In genomic region chr10:95456486-95456885, GRCh38 we compare ENCODE assay signal across 20 cellular contexts.
DNase-seq lines count a peak whose midpoint lies in the region; TF ChIP-seq lines count a peak whose summit lies in the region.
"Had no signal": no experiment of that assay in that cellular context is flagged by ENCODE, and none has a peak within 500 bp of the region (broad histone marks: within the 10 kb centered on the region; RNA-seq: fewer than 3 reads in every experiment).

No MANE protein-coding gene starts in this region.

- H3K4me3 Mint-ChIP-seq in MCF 10A (ENCODE audit: unreplicated experiment), result no peak overlapping the region
- peak overlapping the region; percentile 33 for H3K4me3 Mint-ChIP-seq in glutamatergic neuron (ENCODE audit: unreplicated experiment)
- H3K4me3 Mint-ChIP-seq in nephron progenitor cell, result no peak overlapping the region
- H3K4me3 Mint-ChIP-seq: natural killer cell treated with Interleukin-12 subunit alpha and Interleukin-12 subunit beta and Interleukin-15 and Interleukin-18, amount 100 ng/mL, for 72 hours had no signal

- H4K8ac ChIP-seq in mesendoderm (ENCODE audit: low read depth, low read length), result no peak overlapping the region

- H4K5ac ChIP-seq in mesendoderm (ENCODE audit: low read length), result no peak overlapping the region

- intact Hi-C loops in breast epithelium (cut with DNase I; ENCODE audit: low total_unique reads), result no loop called here
- intact Hi-C loops in MCF 10A (cut with micrococcal nuclease), result no loop called here
- intact Hi-C loops in lower leg skin (cut with DNase I; ENCODE audit: low total_unique reads), result no loop called here
- intact Hi-C loops in OCI-LY7 (cut with micrococcal nuclease; ENCODE audit: unreplicated experiment), result no loop called here

- H2BK5ac ChIP-seq in mesendoderm (ENCODE audit: low read length), result no peak overlapping the region

- no peak overlapping the region for H2AK5ac ChIP-seq in mesendoderm (ENCODE audit: low read length)

- H3K4me1 ChIP-seq in breast epithelium (peaks cover 0 to 8% of the 10 kb centered on the region in 2 donors), mesendoderm (ENCODE audit: control insufficient read depth, low read depth, low read length) (peaks cover 6% of the 10 kb centered on the region), OCI-LY7 (ENCODE audit: insufficient read depth, low read length, poor library complexity, severe bottlenecking) (no peaks in the 10 kb centered on the region)
- H3K4me1 ChIP-seq: lower lobe of right lung had no signal

- H3K4me3 ChIP-seq in breast epithelium (no peak overlapping the region), mesendoderm (ENCODE audit: low read length) (no peak overlapping the region), lower leg skin (ENCODE audit: low read depth, poor library complexity, severe bottlenecking) (no peak overlapping the region), OCI-LY7 (ENCODE audit: low read depth, low read length, poor library complexity, severe bottlenecking) (no peak overlapping the region)
- H3K4me3 ChIP-seq: lower lobe of right lung had no signal

- H3K27ac Mint-ChIP-seq in MCF 10A (ENCODE audit: low read depth, unreplicated experiment), result no peak overlapping the region
- H3K27ac Mint-ChIP-seq in glutamatergic neuron (ENCODE audit: unreplicated experiment), result no peak overlapping the region
- no peak overlapping the region for H3K27ac Mint-ChIP-seq in nephron progenitor cell
- H3K27ac Mint-ChIP-seq: natural killer cell treated with Interleukin-12 subunit alpha and Interleukin-12 subunit beta and Interleukin-15 and Interleukin-18, amount 100 ng/mL, for 72 hours had no signal

- H3K79me1 ChIP-seq in mesendoderm (ENCODE audit: low read length), result no peaks in the 10 kb centered on the region

- BruUV-seq in MCF 10A (replicated peaks; lab: Mats Ljungman, UMichigan) (no TSS peak), OCI-LY7 (replicated peaks; lab: Mats Ljungman, UMichigan) (no TSS peak)

- H3K9me3 Mint-ChIP-seq in MCF 10A (ENCODE audit: unreplicated experiment) (no peaks in the 10 kb centered on the region), glutamatergic neuron (ENCODE audit: unreplicated experiment) (peaks cover 2% of the 10 kb centered on the region), nephron progenitor cell (no peaks in the 10 kb centered on the region)
- H3K9me3 Mint-ChIP-seq: natural killer cell treated with Interleukin-12 subunit alpha and Interleukin-12 subunit beta and Interleukin-15 and Interleukin-18, amount 100 ng/mL, for 72 hours had no signal

- H3K27me3 Mint-ChIP-seq in MCF 10A (ENCODE audit: insufficient read depth, unreplicated experiment), result no peaks in the 10 kb centered on the region
- peaks cover 2% of the 10 kb centered on the region for H3K27me3 Mint-ChIP-seq in glutamatergic neuron (ENCODE audit: unreplicated experiment)
- H3K27me3 Mint-ChIP-seq in nephron progenitor cell (ENCODE audit: low read depth, poor library complexity), result no peaks in the 10 kb centered on the region

- H3K4me1 Mint-ChIP-seq in MCF 10A (ENCODE audit: insufficient read depth, unreplicated experiment) (no peaks in the 10 kb centered on the region), glutamatergic neuron (ENCODE audit: low read depth, unreplicated experiment) (peaks cover 38% of the 10 kb centered on the region), nephron progenitor cell (peaks cover 44% of the 10 kb centered on the region)

- TF ChIP-seq POLR2A in breast epithelium (IDR thresholded peaks at IDR 0.05) (no peak), lower leg skin (IDR thresholded peaks at IDR 0.05) (no peak)

- TF ChIP-seq CTCF in breast epithelium (IDR thresholded peaks at IDR 0.05) (no peak), MCF 10A (IDR thresholded peaks at IDR 0.05; ENCODE audit: unreplicated experiment) (no peak), glutamatergic neuron (IDR thresholded peaks at IDR 0.05; ENCODE audit: partially characterized antibody, unreplicated experiment) (no peak), lower leg skin (IDR thresholded peaks at IDR 0.05) (no peak), nephron progenitor cell (IDR thresholded peaks at IDR 0.05) (no peak), OCI-LY7 (conservative IDR thresholded peaks at IDR 0.05; ENCODE audit: low read length) (no peak)

- H3K56ac ChIP-seq in mesendoderm (ENCODE audit: low read length), result no peak overlapping the region

- POLR2A ChIA-PET in MCF 10A (lab: Yijun Ruan, JAX) (interaction anchor here (0.7 kb wide), 1 partner anchor 81 kb away, joined by 3 read pairs; no protein-coding TSS in a partner anchor), OCI-LY7 (lab: Charles Lee) (interaction anchor here (0.6 kb wide), 1 partner anchor 1680 kb away, joined by 3 read pairs; no protein-coding TSS in a partner anchor)

- CTCF ChIA-PET in MCF 10A (lab: Yijun Ruan, JAX) (interaction anchor here (0.6 to 2.9 kb wide), 8 partner anchors 11 to 810 kb away, joined by 3 to 18 read pairs (median 4); no protein-coding TSS in a partner anchor), OCI-LY7 (lab: Charles Lee; ENCODE audit: unreplicated experiment) (no interaction called here)

- H3K79me2 ChIP-seq in mesendoderm (ENCODE audit: control insufficient read depth, insufficient read depth, low read length) (no peaks in the 10 kb centered on the region), OCI-LY7 (ENCODE audit: insufficient read depth, low read depth, low read length) (no peaks in the 10 kb centered on the region)

- WGBS in mesendoderm (ENCODE audit: extremely low coverage, insufficient coverage, low lambda C conversion rate), result no CpG with 5 or more reads among the region's 3 CpGs
- 59 to 62% methylated on average over 3 of the region's 3 CpGs for WGBS in lower leg skin, 2 donors

- H4K20me1 ChIP-seq in OCI-LY7 (ENCODE audit: insufficient read depth, low read length), result no peaks in the 10 kb centered on the region

- no peak overlapping the region for H3K9ac ChIP-seq in mesendoderm (ENCODE audit: low read length)

- no peak overlapping the region for H3K23ac ChIP-seq in mesendoderm (ENCODE audit: low read length)

- no peak overlapping the region for H2BK15ac ChIP-seq in mesendoderm (replicated peaks; ENCODE audit: low read depth)

- no peaks in the 10 kb centered on the region for H3K36me3 ChIP-seq in breast epithelium
- no peaks in the 10 kb centered on the region for H3K36me3 ChIP-seq in mesendoderm (ENCODE audit: control insufficient read depth, insufficient read depth, low read length)
- H3K36me3 ChIP-seq in OCI-LY7 (ENCODE audit: insufficient read depth, low read length), result no peaks in the 10 kb centered on the region
- H3K36me3 ChIP-seq: lower lobe of right lung had no signal

- H3K36me3 Mint-ChIP-seq in MCF 10A (ENCODE audit: insufficient read depth, unreplicated experiment) (no peaks in the 10 kb centered on the region), glutamatergic neuron (ENCODE audit: unreplicated experiment) (no peaks in the 10 kb centered on the region), nephron progenitor cell (ENCODE audit: low read depth) (no peaks in the 10 kb centered on the region)
- H3K36me3 Mint-ChIP-seq: natural killer cell treated with Interleukin-12 subunit alpha and Interleukin-12 subunit beta and Interleukin-15 and Interleukin-18, amount 100 ng/mL, for 72 hours had no signal

- no peaks in the 10 kb centered on the region for H3K27me3 ChIP-seq in breast epithelium
- H3K27me3 ChIP-seq in mesendoderm (ENCODE audit: insufficient read depth, low read length, poor library complexity), result no peaks in the 10 kb centered on the region

- H3K27ac ChIP-seq in breast epithelium, result peak overlapping the region; percentile 12 to 45
- no peak overlapping the region for H3K27ac ChIP-seq in mesendoderm (ENCODE audit: low read depth, low read length)
- H3K27ac ChIP-seq in OCI-LY7 (ENCODE audit: low read depth, low read length, poor library complexity, severe bottlenecking), result no peak overlapping the region
- H3K27ac ChIP-seq: C4-2B, lower lobe of right lung had no signal

- no peak overlapping the region for H2BK120ac ChIP-seq in mesendoderm (ENCODE audit: low read depth, low read length)

- no peaks in the 10 kb centered on the region for H3K9me2 ChIP-seq in OCI-LY7 (ENCODE audit: insufficient read depth, low read length)

- H3K4me2 ChIP-seq in mesendoderm (ENCODE audit: low read length) (no peak overlapping the region), OCI-LY7 (ENCODE audit: low read length) (no peak overlapping the region)

- H3K4ac ChIP-seq in mesendoderm (ENCODE audit: low read depth, low read length), result no peak overlapping the region

- no peak overlapping the region for H2AFZ ChIP-seq in OCI-LY7 (ENCODE audit: low read length)

- H3K9me3 ChIP-seq in breast epithelium (no peaks in the 10 kb centered on the region), OCI-LY7 (ENCODE audit: low read length) (no peaks in the 10 kb centered on the region)
- H3K9me3 ChIP-seq: lower lobe of right lung had no signal

- no peak overlapping the region for H3K18ac ChIP-seq in mesendoderm (ENCODE audit: low read length)

- no peak for DNase-seq in breast epithelium (ENCODE audit: low spot score in 2 of 2)
- DNase-seq in MCF 10A (ENCODE audit: unreplicated experiment), result no peak
- DNase-seq in glutamatergic neuron, result no peak
- DNase-seq in mesendoderm, result peak; percentile 42
- DNase-seq in lower leg skin (ENCODE audit: low spot score in 2 of 2), result no peak
- no peak for DNase-seq in nephron progenitor cell
- DNase-seq in RKO (ENCODE audit: low spot score), result no peak
- no peak for DNase-seq in OCI-LY7 (ENCODE audit: low spot score)
- DNase-seq: 8988T; activated CD4-positive, alpha-beta T cell treated with anti-CD3 and anti-CD28 coated beads, Interleukin-2, amount 50 U/mL, for 4 hours; DND-41; erythroblast; lower lobe of right lung; NCI-H1694; NCI-H446; stimulated activated CD4-positive, alpha-beta T cell treated with anti-CD3 and anti-CD28 coated beads, Interleukin-4, amount 100 ng/mL, for 1 hour; stimulated activated CD8-positive, alpha-beta memory T cell treated with anti-CD3 and anti-CD28 coated beads, Interleukin-4, amount 100 ng/mL, for 48 hours; T1000 had no signal

Comparison
In these comparisons a context has a peak if more than half of its experiments do, and no peak if none do; other contexts are left out.
1. H3K27ac ChIP-seq: peak in breast epithelium (2 of 2); none in mesendoderm (single experiment) and OCI-LY7 (single experiment).